In the genomic region with DNA sequence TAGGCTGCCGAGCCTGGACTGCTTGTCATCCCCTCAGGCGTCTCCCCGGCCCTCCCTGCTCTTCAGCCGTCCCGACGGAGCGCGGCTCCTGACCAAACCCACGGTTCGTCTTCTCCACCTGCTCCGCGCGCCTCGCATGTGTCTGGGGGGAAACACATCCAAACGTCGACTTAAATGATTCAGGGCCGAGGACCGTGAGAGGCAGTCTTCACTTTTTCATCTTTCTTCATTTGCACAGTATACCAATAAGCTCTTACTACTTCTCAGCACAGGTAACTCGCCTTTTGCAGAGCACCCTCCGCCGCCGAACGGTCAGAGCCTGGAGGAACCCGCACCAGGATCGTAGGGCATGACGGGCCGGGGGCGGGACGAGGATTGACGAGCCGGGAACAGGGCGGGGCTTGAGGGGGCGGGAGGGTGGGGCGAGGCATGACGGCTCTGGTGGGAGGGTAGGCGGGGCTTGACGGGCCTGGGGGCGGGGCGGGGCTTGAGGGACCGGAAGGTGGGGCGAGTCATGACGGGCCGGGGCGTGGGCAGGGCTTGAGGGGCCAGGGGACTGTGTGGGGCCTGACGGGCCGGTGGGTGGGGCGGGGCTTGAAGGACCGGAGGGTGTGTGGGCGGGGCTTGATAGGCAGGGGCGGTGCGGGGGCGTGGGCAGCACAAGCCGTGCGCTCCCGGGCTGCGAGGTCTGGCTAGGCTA, we compare ENCODE assay signal across 1 cellular context.
TF ChIP-seq lines count a peak whose summit lies in the region.

A gene with protein sequence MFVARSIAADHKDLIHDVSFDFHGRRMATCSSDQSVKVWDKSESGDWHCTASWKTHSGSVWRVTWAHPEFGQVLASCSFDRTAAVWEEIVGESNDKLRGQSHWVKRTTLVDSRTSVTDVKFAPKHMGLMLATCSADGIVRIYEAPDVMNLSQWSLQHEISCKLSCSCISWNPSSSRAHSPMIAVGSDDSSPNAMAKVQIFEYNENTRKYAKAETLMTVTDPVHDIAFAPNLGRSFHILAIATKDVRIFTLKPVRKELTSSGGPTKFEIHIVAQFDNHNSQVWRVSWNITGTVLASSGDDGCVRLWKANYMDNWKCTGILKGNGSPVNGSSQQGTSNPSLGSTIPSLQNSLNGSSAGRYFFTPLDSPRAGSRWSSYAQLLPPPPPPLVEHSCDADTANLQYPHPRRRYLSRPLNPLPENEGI (plus strand): TSS at position 657 of the 700 bp plus-strand sequence. CDS start 111 bp downstream, outside the sequence.

TF ChIP-seq in HepG2, 621 proteins besides CTCF, POLR2A, EP300 and RAD21 (continued from another document and continues in another):
- TF ChIP-seq, protein P1, sequence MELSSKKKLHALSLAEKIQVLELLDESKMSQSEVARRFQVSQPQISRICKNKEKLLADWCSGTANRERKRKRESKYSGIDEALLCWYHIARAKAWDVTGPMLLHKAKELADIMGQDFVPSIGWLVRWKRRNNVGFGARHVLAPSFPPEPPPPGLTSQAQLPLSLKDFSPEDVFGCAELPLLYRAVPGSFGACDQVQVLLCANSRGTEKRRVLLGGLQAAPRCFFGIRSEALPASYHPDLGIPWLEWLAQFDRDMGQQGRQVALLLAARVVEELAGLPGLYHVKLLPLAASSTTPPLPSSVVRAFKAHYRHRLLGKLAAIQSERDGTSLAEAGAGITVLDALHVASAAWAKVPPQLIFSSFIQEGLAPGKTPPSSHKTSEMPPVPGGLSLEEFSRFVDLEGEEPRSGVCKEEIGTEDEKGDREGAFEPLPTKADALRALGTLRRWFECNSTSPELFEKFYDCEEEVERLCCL (CRISPR knock-in tag; IDR thresholded peaks at IDR 0.05; ENCODE audit: borderline replicate concordance): peak; percentile 34; the same call in 1 of the 2 replicates
- TF ChIP-seq ZNF44 (CRISPR knock-in tag; IDR thresholded peaks at IDR 0.05): peak; percentile 53; the same call in 1 of the 2 replicates
- TF ChIP-seq ELF3 (CRISPR knock-in tag; IDR thresholded peaks at IDR 0.05): peak; percentile 28
- TF ChIP-seq, protein P2, sequence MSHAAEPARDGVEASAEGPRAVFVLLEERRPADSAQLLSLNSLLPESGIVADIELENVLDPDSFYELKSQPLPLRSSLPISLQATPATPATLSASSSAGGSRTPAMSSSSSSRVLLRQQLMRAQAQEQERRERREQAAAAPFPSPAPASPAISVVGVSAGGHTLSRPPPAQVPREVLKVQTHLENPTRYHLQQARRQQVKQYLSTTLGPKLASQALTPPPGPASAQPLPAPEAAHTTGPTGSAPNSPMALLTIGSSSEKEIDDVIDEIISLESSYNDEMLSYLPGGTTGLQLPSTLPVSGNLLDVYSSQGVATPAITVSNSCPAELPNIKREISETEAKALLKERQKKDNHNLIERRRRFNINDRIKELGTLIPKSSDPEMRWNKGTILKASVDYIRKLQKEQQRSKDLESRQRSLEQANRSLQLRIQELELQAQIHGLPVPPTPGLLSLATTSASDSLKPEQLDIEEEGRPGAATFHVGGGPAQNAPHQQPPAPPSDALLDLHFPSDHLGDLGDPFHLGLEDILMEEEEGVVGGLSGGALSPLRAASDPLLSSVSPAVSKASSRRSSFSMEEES (CRISPR knock-in tag; IDR thresholded peaks at IDR 0.05): no peak
- TF ChIP-seq, protein P3, sequence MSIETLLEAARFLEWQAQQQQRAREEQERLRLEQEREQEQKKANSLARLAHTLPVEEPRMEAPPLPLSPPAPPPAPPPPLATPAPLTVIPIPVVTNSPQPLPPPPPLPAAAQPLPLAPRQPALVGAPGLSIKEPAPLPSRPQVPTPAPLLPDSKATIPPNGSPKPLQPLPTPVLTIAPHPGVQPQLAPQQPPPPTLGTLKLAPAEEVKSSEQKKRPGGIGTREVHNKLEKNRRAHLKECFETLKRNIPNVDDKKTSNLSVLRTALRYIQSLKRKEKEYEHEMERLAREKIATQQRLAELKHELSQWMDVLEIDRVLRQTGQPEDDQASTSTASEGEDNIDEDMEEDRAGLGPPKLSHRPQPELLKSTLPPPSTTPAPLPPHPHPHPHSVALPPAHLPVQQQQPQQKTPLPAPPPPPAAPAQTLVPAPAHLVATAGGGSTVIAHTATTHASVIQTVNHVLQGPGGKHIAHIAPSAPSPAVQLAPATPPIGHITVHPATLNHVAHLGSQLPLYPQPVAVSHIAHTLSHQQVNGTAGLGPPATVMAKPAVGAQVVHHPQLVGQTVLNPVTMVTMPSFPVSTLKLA (IDR thresholded peaks at IDR 0.05): peak; percentile 43; the same call in 1 of the 2 replicates
- TF ChIP-seq PITX1 (CRISPR knock-in tag; IDR thresholded peaks at IDR 0.05): peak; percentile 30
- TF ChIP-seq, protein P4, sequence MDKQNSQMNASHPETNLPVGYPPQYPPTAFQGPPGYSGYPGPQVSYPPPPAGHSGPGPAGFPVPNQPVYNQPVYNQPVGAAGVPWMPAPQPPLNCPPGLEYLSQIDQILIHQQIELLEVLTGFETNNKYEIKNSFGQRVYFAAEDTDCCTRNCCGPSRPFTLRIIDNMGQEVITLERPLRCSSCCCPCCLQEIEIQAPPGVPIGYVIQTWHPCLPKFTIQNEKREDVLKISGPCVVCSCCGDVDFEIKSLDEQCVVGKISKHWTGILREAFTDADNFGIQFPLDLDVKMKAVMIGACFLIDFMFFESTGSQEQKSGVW (CRISPR knock-in tag; IDR thresholded peaks at IDR 0.05; ENCODE audit: borderline replicate concordance): no peak
- no peak for TF ChIP-seq ZNF256 (CRISPR knock-in tag; conservative IDR thresholded peaks at IDR 0.05)
- 0 out of 2 replicates have a peak, but pooled peaks have one; percentile 23 for TF ChIP-seq KDM6A (CRISPR knock-in tag; IDR thresholded peaks at IDR 0.05; ENCODE audit: low read depth)
- TF ChIP-seq, protein P5, sequence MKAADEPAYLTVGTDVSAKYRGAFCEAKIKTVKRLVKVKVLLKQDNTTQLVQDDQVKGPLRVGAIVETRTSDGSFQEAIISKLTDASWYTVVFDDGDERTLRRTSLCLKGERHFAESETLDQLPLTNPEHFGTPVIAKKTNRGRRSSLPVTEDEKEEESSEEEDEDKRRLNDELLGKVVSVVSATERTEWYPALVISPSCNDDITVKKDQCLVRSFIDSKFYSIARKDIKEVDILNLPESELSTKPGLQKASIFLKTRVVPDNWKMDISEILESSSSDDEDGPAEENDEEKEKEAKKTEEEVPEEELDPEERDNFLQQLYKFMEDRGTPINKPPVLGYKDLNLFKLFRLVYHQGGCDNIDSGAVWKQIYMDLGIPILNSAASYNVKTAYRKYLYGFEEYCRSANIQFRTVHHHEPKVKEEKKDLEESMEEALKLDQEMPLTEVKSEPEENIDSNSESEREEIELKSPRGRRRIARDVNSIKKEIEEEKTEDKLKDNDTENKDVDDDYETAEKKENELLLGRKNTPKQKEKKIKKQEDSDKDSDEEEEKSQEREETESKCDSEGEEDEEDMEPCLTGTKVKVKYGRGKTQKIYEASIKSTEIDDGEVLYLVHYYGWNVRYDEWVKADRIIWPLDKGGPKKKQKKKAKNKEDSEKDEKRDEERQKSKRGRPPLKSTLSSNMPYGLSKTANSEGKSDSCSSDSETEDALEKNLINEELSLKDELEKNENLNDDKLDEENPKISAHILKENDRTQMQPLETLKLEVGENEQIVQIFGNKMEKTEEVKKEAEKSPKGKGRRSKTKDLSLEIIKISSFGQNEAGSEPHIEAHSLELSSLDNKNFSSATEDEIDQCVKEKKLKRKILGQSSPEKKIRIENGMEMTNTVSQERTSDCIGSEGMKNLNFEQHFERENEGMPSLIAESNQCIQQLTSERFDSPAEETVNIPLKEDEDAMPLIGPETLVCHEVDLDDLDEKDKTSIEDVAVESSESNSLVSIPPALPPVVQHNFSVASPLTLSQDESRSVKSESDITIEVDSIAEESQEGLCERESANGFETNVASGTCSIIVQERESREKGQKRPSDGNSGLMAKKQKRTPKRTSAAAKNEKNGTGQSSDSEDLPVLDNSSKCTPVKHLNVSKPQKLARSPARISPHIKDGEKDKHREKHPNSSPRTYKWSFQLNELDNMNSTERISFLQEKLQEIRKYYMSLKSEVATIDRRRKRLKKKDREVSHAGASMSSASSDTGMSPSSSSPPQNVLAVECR (CRISPR knock-in tag; IDR thresholded peaks at IDR 0.05; ENCODE audit: borderline replicate concordance): no peak; the same call in 1 of the 2 replicates
- no peak for TF ChIP-seq ESRRA (CRISPR knock-in tag; IDR thresholded peaks at IDR 0.05; ENCODE audit: low read depth)
- peak; percentile 68; the same call in 1 of the 2 replicates for TF ChIP-seq SMAD1 (CRISPR knock-in tag; IDR thresholded peaks at IDR 0.05; ENCODE audit: borderline replicate concordance, low read depth)
- no peak for TF ChIP-seq ZNF414 (CRISPR knock-in tag; IDR thresholded peaks at IDR 0.05)
- no peak for TF ChIP-seq ZNF282 (IDR thresholded peaks at IDR 0.05; ENCODE audit: partially characterized antibody)
- peak; percentile 66; the same call in 1 of the 2 replicates for TF ChIP-seq ZNF598 (CRISPR knock-in tag; IDR thresholded peaks at IDR 0.05; ENCODE audit: borderline replicate concordance)
- no peak for TF ChIP-seq ZXDC (CRISPR knock-in tag; IDR thresholded peaks at IDR 0.05)
- TF ChIP-seq CBX5 (CRISPR knock-in tag; IDR thresholded peaks at IDR 0.05; ENCODE audit: borderline replicate concordance): 0 out of 2 replicates have a peak, but pooled peaks have one; percentile 23
- TF ChIP-seq ZNF34 (CRISPR knock-in tag; IDR thresholded peaks at IDR 0.05; ENCODE audit: borderline replicate concordance): no peak
- no peak for TF ChIP-seq ZNF331 (CRISPR knock-in tag; IDR thresholded peaks at IDR 0.05)
- no peak for TF ChIP-seq HMGXB3 (CRISPR knock-in tag; IDR thresholded peaks at IDR 0.05; ENCODE audit: borderline replicate concordance)
- no peak for TF ChIP-seq ZNF232 (CRISPR knock-in tag; IDR thresholded peaks at IDR 0.05; ENCODE audit: borderline replicate concordance)
- TF ChIP-seq MAF1 (CRISPR knock-in tag; IDR thresholded peaks at IDR 0.05; ENCODE audit: borderline replicate concordance): no peak
- TF ChIP-seq NFRKB (IDR thresholded peaks at IDR 0.05): no peak
- TF ChIP-seq FOXA1 (IDR thresholded peaks at IDR 0.05): no peak
- 0 out of 2 replicates have a peak, but pooled peaks have one; percentile 22 for TF ChIP-seq FOXA1 (CRISPR knock-in tag; IDR thresholded peaks at IDR 0.05)
- TF ChIP-seq, protein P6, sequence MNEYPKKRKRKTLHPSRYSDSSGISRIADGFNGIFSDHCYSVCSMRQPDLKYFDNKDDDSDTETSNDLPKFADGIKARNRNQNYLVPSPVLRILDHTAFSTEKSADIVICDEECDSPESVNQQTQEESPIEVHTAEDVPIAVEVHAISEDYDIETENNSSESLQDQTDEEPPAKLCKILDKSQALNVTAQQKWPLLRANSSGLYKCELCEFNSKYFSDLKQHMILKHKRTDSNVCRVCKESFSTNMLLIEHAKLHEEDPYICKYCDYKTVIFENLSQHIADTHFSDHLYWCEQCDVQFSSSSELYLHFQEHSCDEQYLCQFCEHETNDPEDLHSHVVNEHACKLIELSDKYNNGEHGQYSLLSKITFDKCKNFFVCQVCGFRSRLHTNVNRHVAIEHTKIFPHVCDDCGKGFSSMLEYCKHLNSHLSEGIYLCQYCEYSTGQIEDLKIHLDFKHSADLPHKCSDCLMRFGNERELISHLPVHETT (CRISPR knock-in tag; conservative IDR thresholded peaks at IDR 0.05): no peak
- peak; percentile 5 for TF ChIP-seq TBL1XR1 (IDR thresholded peaks at IDR 0.05; ENCODE audit: borderline replicate concordance, low read length, partially characterized antibody)
- TF ChIP-seq NCOR1 (IDR thresholded peaks at IDR 0.05; ENCODE audit: borderline replicate concordance, low read length): no peak
- no peak for TF ChIP-seq ZNF777 (CRISPR knock-in tag; IDR thresholded peaks at IDR 0.05)
- no peak for TF ChIP-seq SOX5 (CRISPR knock-in tag; IDR thresholded peaks at IDR 0.05; ENCODE audit: borderline replicate concordance)
